Comparison of ENCODE assay signal across 8 cellular contexts in genomic region chr22:31291716-31292644, GRCh38. TPM values are rescaled to one million over a fixed set of nuclear protein-coding genes. Genes with fewer than 3 reads are reported as not detected.
DNase-seq lines count a peak whose midpoint lies in the region; TF ChIP-seq lines count a peak whose summit lies in the region.

A gene with protein sequence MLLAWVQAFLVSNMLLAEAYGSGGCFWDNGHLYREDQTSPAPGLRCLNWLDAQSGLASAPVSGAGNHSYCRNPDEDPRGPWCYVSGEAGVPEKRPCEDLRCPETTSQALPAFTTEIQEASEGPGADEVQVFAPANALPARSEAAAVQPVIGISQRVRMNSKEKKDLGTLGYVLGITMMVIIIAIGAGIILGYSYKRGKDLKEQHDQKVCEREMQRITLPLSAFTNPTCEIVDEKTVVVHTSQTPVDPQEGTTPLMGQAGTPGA (minus strand): TSS chr22:31292488. CDS start chr22:31292344, 144 bp downstream.

- intact Hi-C loops in activated T-helper 1 cell treated with anti-CD3 and anti-CD28 coated beads, Interleukin-12 subunit alpha, Interleukin-12 subunit beta, Interleukin-2, Interleukin-4 antibody, amounts not matched to agents 30 ng/mL and 10 ng/mL and 1 ng/mL, durations not matched to agents 14 hours and 24 hours and 36 hours (cut with micrococcal nuclease), result loop anchor here (1.0 to 5.0 kb wide), 11 partner anchors 21 to 700 kb away; partner anchors contain the start of genes DRG1, LIMK2, PES1 and RNF185
- intact Hi-C loops in esophagus squamous epithelium (cut with DNase I), result no loop called here

- H3K4me3 ChIP-seq in GM06990 (replicated peaks; ENCODE audit: low read depth, low read length), result peak within 1 kb of the TSS; percentile 79
- peak within 1 kb of the TSS; percentile 59 to 89 (median 72) for H3K4me3 ChIP-seq in esophagus squamous epithelium
- H3K4me3 ChIP-seq in muscle layer of colon (ENCODE audit: low read depth in 1 of 2, low read length in 2 of 2), result peak within 1 kb of the TSS; percentile 69 to 75

- TF ChIP-seq POLR2A in esophagus squamous epithelium (IDR thresholded peaks at IDR 0.05), result peak in 3 of 4 donors; percentile 95 to 97 (median 96)

- H3K36me3 Mint-ChIP-seq in activated T-helper 1 cell treated with anti-CD3 and anti-CD28 coated beads, Interleukin-12 subunit alpha, Interleukin-12 subunit beta, Interleukin-2, Interleukin-4 antibody, amounts not matched to agents 30 ng/mL and 10 ng/mL and 1 ng/mL, durations not matched to agents 14 hours and 24 hours and 36 hours (ENCODE audit: low read depth), result peaks cover 21% of the 10 kb centered on the region

- peak within 1 kb of the TSS; percentile 91 for H3K27ac Mint-ChIP-seq in activated T-helper 1 cell treated with anti-CD3 and anti-CD28 coated beads, Interleukin-12 subunit alpha, Interleukin-12 subunit beta, Interleukin-2, Interleukin-4 antibody, amounts not matched to agents 30 ng/mL and 10 ng/mL and 1 ng/mL, durations not matched to agents 14 hours and 24 hours and 36 hours

- H3K27me3 Mint-ChIP-seq in activated T-helper 1 cell treated with anti-CD3 and anti-CD28 coated beads, Interleukin-12 subunit alpha, Interleukin-12 subunit beta, Interleukin-2, Interleukin-4 antibody, amounts not matched to agents 30 ng/mL and 10 ng/mL and 1 ng/mL, durations not matched to agents 14 hours and 24 hours and 36 hours (ENCODE audit: insufficient read depth), result no peaks in the 10 kb centered on the region

- TF ChIP-seq CTCF in GM06990 (IDR thresholded peaks at IDR 0.05; ENCODE audit: insufficient read depth, low read length, poor library complexity, severe bottlenecking), result peak; percentile 65
- TF ChIP-seq CTCF in esophagus squamous epithelium (IDR thresholded peaks at IDR 0.05), result peak; percentile 17 to 70 (median 63)

- no peaks in the 10 kb centered on the region for H3K9me3 ChIP-seq in esophagus squamous epithelium
- H3K9me3 ChIP-seq in muscle layer of colon (ENCODE audit: low read length), result no peaks in the 10 kb centered on the region

- 0% methylated on average over 14 to 22 of the region's 24 CpGs for WGBS in esophagus squamous epithelium, 2 donors

- DNase-seq in GM06990 (ENCODE audit: extremely low read depth, insufficient read length), result peak; percentile 71
- peak; percentile 77 for DNase-seq in KG1 (lab: John Stamatoyannopoulos, UW)
- peak; percentile 74 for DNase-seq in RPMI7951 (ENCODE audit: low read depth)
- DNase-seq in activated T-helper 1 cell treated with anti-CD3 and anti-CD28 coated beads, Interleukin-12 subunit alpha, Interleukin-12 subunit beta, Interleukin-2, Interleukin-4 antibody, amounts not matched to agents 30 ng/mL and 10 ng/mL and 1 ng/mL, durations not matched to agents 14 hours and 24 hours and 36 hours (ENCODE audit: low spot score), result peak; percentile 79
- DNase-seq in esophagus squamous epithelium (lab: John Stamatoyannopoulos, UW), result peak; percentile 51
- DNase-seq in stimulated activated CD8-positive, alpha-beta memory T cell treated with anti-CD3 and anti-CD28 coated beads, Interleukin-4, amount 100 ng/mL, for 4 hours (ENCODE audit: low read depth in 2 of 2, low spot score in 1 of 2), result peak; percentile 58 to 73
- DNase-seq in cortex of kidney (lab: John Stamatoyannopoulos, UW), result no peak

- H3K9ac ChIP-seq in muscle layer of colon (ENCODE audit: low read length), result peak within 1 kb of the TSS; percentile 81

- H3K4me1 ChIP-seq in esophagus squamous epithelium (peaks cover 38 to 85% (median 43%) of the 10 kb centered on the region in 3 donors), muscle layer of colon (ENCODE audit: insufficient read depth, low read length) (peaks cover 51% of the 10 kb centered on the region)

- H3K36me3 ChIP-seq in GM06990 (ENCODE audit: control insufficient read depth, insufficient read depth, low read length) (no peaks in the 10 kb centered on the region; the same call in 1 of the 2 replicates), esophagus squamous epithelium (peaks cover 0 to 27% (median 8%) of the 10 kb centered on the region in 3 donors), muscle layer of colon (ENCODE audit: insufficient read depth, low read length) (peaks cover 24% of the 10 kb centered on the region)

- no peaks in the 10 kb centered on the region for H3K9me3 Mint-ChIP-seq in activated T-helper 1 cell treated with anti-CD3 and anti-CD28 coated beads, Interleukin-12 subunit alpha, Interleukin-12 subunit beta, Interleukin-2, Interleukin-4 antibody, amounts not matched to agents 30 ng/mL and 10 ng/mL and 1 ng/mL, durations not matched to agents 14 hours and 24 hours and 36 hours

- peak within 1 kb of the TSS; percentile 90 to 99 (median 97) for H3K27ac ChIP-seq in esophagus squamous epithelium
- peak within 1 kb of the TSS; percentile 98 for H3K27ac ChIP-seq in muscle layer of colon (ENCODE audit: low read depth, low read length)

- peak within 1 kb of the TSS; percentile 89 for H3K4me3 Mint-ChIP-seq in activated T-helper 1 cell treated with anti-CD3 and anti-CD28 coated beads, Interleukin-12 subunit alpha, Interleukin-12 subunit beta, Interleukin-2, Interleukin-4 antibody, amounts not matched to agents 30 ng/mL and 10 ng/mL and 1 ng/mL, durations not matched to agents 14 hours and 24 hours and 36 hours

- H3K27me3 ChIP-seq in GM06990 (replicated peaks; ENCODE audit: control insufficient read depth, insufficient read depth, low read length) (no peaks in the 10 kb centered on the region), esophagus squamous epithelium (no peaks in the 10 kb centered on the region), muscle layer of colon (ENCODE audit: control insufficient read depth in 1 of 2, insufficient read depth in 2 of 2, low read length in 2 of 2) (no peaks in the 10 kb centered on the region)

- H3K4me1 Mint-ChIP-seq in activated T-helper 1 cell treated with anti-CD3 and anti-CD28 coated beads, Interleukin-12 subunit alpha, Interleukin-12 subunit beta, Interleukin-2, Interleukin-4 antibody, amounts not matched to agents 30 ng/mL and 10 ng/mL and 1 ng/mL, durations not matched to agents 14 hours and 24 hours and 36 hours (ENCODE audit: low read depth), result peaks cover 77% of the 10 kb centered on the region

RNA-seq across cellular contexts. Expression of the gene that starts here (rescaled TPM):
- total RNA-seq in RPMI7951 (2014; rRNA removed; shearing (Covaris generic)), result 3.0 and 4.0 TPM in 2 replicates
- total RNA-seq in activated T-helper 1 cell treated with anti-CD3 and anti-CD28 coated beads, Interleukin-12 subunit alpha, Interleukin-12 subunit beta, Interleukin-2, Interleukin-4 antibody, amounts not matched to agents 30 ng/mL and 10 ng/mL and 1 ng/mL, durations not matched to agents 14 hours and 24 hours and 36 hours, result 11.1 and 12.3 TPM in 2 replicates
- 10 to 100 TPM in 3 of 4 donors, 1 to 10 TPM in 1; 7.0 to 53.0 (median 19.2) TPM for total RNA-seq in esophagus squamous epithelium
